ENCODE assay signal across 1 cellular context in genomic region chr15:45117327-45118130, GRCh38.
TF ChIP-seq lines count a peak whose summit lies in the region.

No MANE protein-coding gene starts in this region.

TF ChIP-seq in SK-N-SH, 30 proteins besides CTCF, POLR2A, EP300 and RAD21 (continued from another document):
- TF ChIP-seq REST (IDR thresholded peaks at IDR 0.05; ENCODE audit: low read depth, low read length), result no peak
- no peak for TF ChIP-seq FOSL2 (IDR thresholded peaks at IDR 0.05; ENCODE audit: borderline replicate concordance, low read depth)
- TF ChIP-seq TAF1 (IDR thresholded peaks at IDR 0.05; ENCODE audit: borderline replicate concordance, low read depth, low read length), result no peak
- TF ChIP-seq MXI1 (IDR thresholded peaks at IDR 0.05; ENCODE audit: low read depth, low read length), result no peak
- TF ChIP-seq RFX5 (IDR thresholded peaks at IDR 0.05; ENCODE audit: low read length), result no peak
